ENCODE assay signal across 8 cellular contexts in the genomic region with DNA sequence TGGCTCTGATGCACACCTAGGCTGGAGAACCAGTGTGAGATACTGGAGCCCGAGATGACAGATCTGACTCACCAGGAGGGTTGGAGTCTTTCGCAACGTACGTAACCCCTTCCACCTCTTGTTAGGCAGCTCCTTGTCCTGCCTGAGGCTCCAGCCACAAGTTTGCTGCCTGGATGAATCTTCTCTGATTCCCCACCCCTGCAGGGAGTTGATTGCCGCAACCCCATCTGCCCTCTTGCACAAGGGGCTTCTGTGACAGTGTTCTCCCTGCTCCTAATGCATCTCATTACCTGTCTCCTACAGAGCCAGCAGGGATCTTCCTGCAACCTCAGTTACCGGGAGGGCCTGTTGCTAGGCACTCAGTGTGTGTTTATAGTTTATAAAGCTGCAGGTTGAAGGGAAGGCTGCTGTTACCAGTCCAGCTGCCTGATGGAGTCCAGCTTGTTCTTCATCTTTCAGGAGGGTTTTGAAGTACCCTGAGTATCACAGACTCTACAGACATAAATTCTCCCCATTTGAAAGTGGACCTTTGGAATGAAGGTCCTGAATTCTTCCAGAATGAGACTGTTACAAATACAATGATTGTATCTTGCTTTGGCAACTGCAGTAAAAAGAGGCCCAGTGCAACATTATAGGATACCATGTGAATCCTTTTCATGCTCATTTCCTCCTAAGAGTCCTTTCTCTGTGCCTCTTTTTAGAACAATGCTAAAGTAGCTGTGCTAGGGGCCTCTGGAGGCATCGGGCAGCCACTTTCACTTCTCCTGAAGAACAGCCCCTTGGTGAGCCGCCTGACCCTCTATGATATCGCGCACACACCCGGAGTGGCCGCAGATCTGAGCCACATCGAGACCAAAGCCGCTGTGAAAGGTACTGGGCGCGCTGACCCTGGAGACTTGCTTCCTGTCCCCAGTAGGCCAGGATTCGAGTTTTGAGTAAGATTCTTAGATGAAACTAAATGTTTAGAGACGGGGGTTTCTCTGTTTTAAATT. TPM values are rescaled to one million over a fixed set of nuclear protein-coding genes. Genes with fewer than 3 reads are reported as not detected.
A peak's percentile ranks its signal among the peaks of the same experiment; 100 is the strongest.
DNase-seq lines count a peak whose midpoint lies in the region; ATAC-seq, FAIRE-seq and TF ChIP-seq lines count a peak whose summit lies in the region.

No MANE protein-coding gene starts in this region.

- H3K4me1 Mint-ChIP-seq in astrocyte (ENCODE audit: low read depth, unreplicated experiment): peaks cover 15% of the 10 kb centered on the region

- no peak overlapping the region for H3K4me3 Mint-ChIP-seq in astrocyte (ENCODE audit: unreplicated experiment)

- H2AFZ ChIP-seq in astrocyte (ENCODE audit: low read depth, low read length) (no peak overlapping the region), keratinocyte (ENCODE audit: control insufficient read depth, low read length) (no peak overlapping the region)

- dilution Hi-C loops in keratinocyte (cut with MboI; ENCODE audit: extremely low pct_ligation_motif_present, low sequenced_read_pairs): no loop called here

- TF ChIP-seq CTCF in astrocyte (IDR thresholded peaks at IDR 0.05; ENCODE audit: insufficient read depth, low read depth, low read length) (no peak), keratinocyte (optimal IDR thresholded peaks at IDR 0.05 in 1 of 3, IDR thresholded peaks at IDR 0.05 in 1 of 3, conservative IDR thresholded peaks at IDR 0.05 in 1 of 3; ENCODE audit: extremely low read depth in 1 of 3, insufficient read depth in 2 of 3, low read length in 3 of 3) (no peak)

- peak overlapping the region; percentile 25 for H3K4me2 ChIP-seq in astrocyte (ENCODE audit: low read length)
- peak overlapping the region; percentile 9 for H3K4me2 ChIP-seq in keratinocyte (ENCODE audit: control insufficient read depth, extremely low read depth, insufficient read depth, low read depth, low read length)

- H4K20me1 ChIP-seq in astrocyte (ENCODE audit: insufficient read depth, low read length): peaks cover 78% of the 10 kb centered on the region
- H4K20me1 ChIP-seq in keratinocyte (ENCODE audit: control insufficient read depth, extremely low read depth, insufficient read depth, low read length): peaks cover 27% of the 10 kb centered on the region

- no peaks in the 10 kb centered on the region for H3K27me3 ChIP-seq in astrocyte (ENCODE audit: insufficient read depth, low read length)
- no peaks in the 10 kb centered on the region for H3K27me3 ChIP-seq in keratinocyte (ENCODE audit: control insufficient read depth, extremely low read depth, insufficient read depth, low read length)

- no peak overlapping the region for H3K27ac Mint-ChIP-seq in astrocyte (ENCODE audit: unreplicated experiment)

- H3K9ac ChIP-seq in astrocyte (ENCODE audit: low read length) (peak overlapping the region; percentile 39), keratinocyte (ENCODE audit: control insufficient read depth, extremely low read depth, insufficient read depth, low read length) (no peak overlapping the region)

- H3K36me3 ChIP-seq in astrocyte (ENCODE audit: insufficient read depth, low read length) (peaks cover 22% of the 10 kb centered on the region), keratinocyte (ENCODE audit: control insufficient read depth in 2 of 2, extremely low read depth in 1 of 2, insufficient read depth in 2 of 2, low read length in 2 of 2) (peaks cover 22 to 53% of the 10 kb centered on the region in 2 experiments)

- peaks cover 81% of the 10 kb centered on the region for H3K79me2 ChIP-seq in astrocyte (ENCODE audit: insufficient read depth, low read length)
- H3K79me2 ChIP-seq in keratinocyte (ENCODE audit: control insufficient read depth, insufficient read depth, low read length): peaks cover 71% of the 10 kb centered on the region

- peak; percentile 39 for DNase-seq in AG08396 (ENCODE audit: low spot score)
- DNase-seq in KBM-7: peak; percentile 18
- peak; percentile 14 for DNase-seq in astrocyte (ENCODE audit: low read depth)
- DNase-seq in keratinocyte (ENCODE audit: low read depth, low spot score): no peak
- no peak for DNase-seq in stimulated activated CD8-positive, alpha-beta memory T cell treated with anti-CD3 and anti-CD28 coated beads, Interleukin-4, amount 100 ng/mL, for 48 hours

- FAIRE-seq in astrocyte (lab: Jason Lieb, UNC) (no peak), keratinocyte (lab: Jason Lieb, UNC) (peak; percentile 71)

- no peak for ATAC-seq in GM18858 (IDR thresholded peaks at IDR 0.05; ENCODE audit: unreplicated experiment)
- ATAC-seq in HG02763 (IDR thresholded peaks at IDR 0.05; ENCODE audit: unreplicated experiment): no peak
- ATAC-seq in GM19395 (IDR thresholded peaks at IDR 0.05; ENCODE audit: unreplicated experiment): no peak

- H3K27ac ChIP-seq in astrocyte (ENCODE audit: low read depth, low read length) (no peak overlapping the region), keratinocyte (ENCODE audit: control insufficient read depth, insufficient read depth, low read length) (peak overlapping the region; percentile 5)

- in situ Hi-C loops in KBM-7 (cut with MboI; ENCODE audit: low pct_unique_long_range_greater_than_20kb, low sequenced_read_pairs): loop anchor here (25.0 kb wide), 1 partner anchor 183 kb away; no protein-coding TSS in a partner anchor

- H3K4me3 ChIP-seq in astrocyte (ENCODE audit: insufficient read depth, low read depth, low read length) (no peak overlapping the region), keratinocyte (ENCODE audit: control insufficient read depth in 2 of 3, extremely low read depth in 1 of 3, insufficient read depth in 2 of 3, low read depth in 1 of 3, low read length in 3 of 3) (no peak overlapping the region)

- H3K9me3 Mint-ChIP-seq in astrocyte (ENCODE audit: unreplicated experiment): no peaks in the 10 kb centered on the region

- peaks cover 7% of the 10 kb centered on the region for H3K36me3 Mint-ChIP-seq in astrocyte (ENCODE audit: low read depth, unreplicated experiment)

- peaks cover 6% of the 10 kb centered on the region for H3K9me1 ChIP-seq in keratinocyte (ENCODE audit: control insufficient read depth, extremely low read depth, insufficient read depth, low read length)

- H3K9me3 ChIP-seq in astrocyte (ENCODE audit: insufficient read depth, low read depth, low read length): no peaks in the 10 kb centered on the region
- no peaks in the 10 kb centered on the region for H3K9me3 ChIP-seq in keratinocyte (ENCODE audit: control insufficient read depth, low read depth, low read length)

- H3K4me1 ChIP-seq in astrocyte (ENCODE audit: insufficient read depth, low read length) (peaks cover 9% of the 10 kb centered on the region), keratinocyte (ENCODE audit: control insufficient read depth, extremely low read depth, insufficient read depth, low read length) (peaks cover 25% of the 10 kb centered on the region)

- H3K27me3 Mint-ChIP-seq in astrocyte (ENCODE audit: low read depth, unreplicated experiment): no peaks in the 10 kb centered on the region

RNA-seq across cellular contexts. Expression of a gene that starts 6.5 kb away (rescaled TPM):
- 193 and 202 TPM in 2 replicates for total RNA-seq in astrocyte
- polyA plus RNA-seq in keratinocyte: 83.8 to 166 TPM (median 156 TPM) in 3 replicates
- 67.7 TPM for polyA plus RNA-seq in keratinocyte (2011; ENCODE audit: low read depth)
- 129 and 166 TPM in 2 replicates for polyA plus RNA-seq in keratinocyte (2011; cell fraction: cytosol; rRNA removed)
- polyA plus RNA-seq in keratinocyte (2011; cell fraction: nucleus; rRNA removed): 90.3 and 111 TPM in 2 replicates
- 144 and 181 TPM in 2 replicates for polyA plus RNA-seq in keratinocyte (2012; ENCODE audit: low replicate concordance)
- polyA minus RNA-seq in keratinocyte: 82.8 to 595 TPM (median 103 TPM) in 3 replicates
- polyA minus RNA-seq in keratinocyte (2011; cell fraction: cytosol; rRNA and poly(A)+ RNA removed): 172 TPM
- polyA minus RNA-seq in keratinocyte (2011; cell fraction: nucleus; rRNA and poly(A)+ RNA removed): 39.4 and 48.7 TPM in 2 replicates

RNA-seq across cellular contexts. Expression of a gene that starts 6.6 kb away (rescaled TPM):
- 45.3 and 46.2 TPM in 2 replicates for total RNA-seq in astrocyte
- polyA plus RNA-seq in keratinocyte: 68.9 to 96.1 TPM (median 76.2 TPM) in 3 replicates
- polyA plus RNA-seq in keratinocyte (2011; ENCODE audit: low read depth): 9.9 TPM
- polyA plus RNA-seq in keratinocyte (2011; cell fraction: cytosol; rRNA removed): 74.0 and 89.5 TPM in 2 replicates
- 63.0 and 64.9 TPM in 2 replicates for polyA plus RNA-seq in keratinocyte (2011; cell fraction: nucleus; rRNA removed)
- 55.3 and 58.4 TPM in 2 replicates for polyA plus RNA-seq in keratinocyte (2012; ENCODE audit: low replicate concordance)
- polyA minus RNA-seq in keratinocyte: 40.1 to 45.6 TPM (median 43.1 TPM) in 3 replicates
- polyA minus RNA-seq in keratinocyte (2011; cell fraction: cytosol; rRNA and poly(A)+ RNA removed): 18.6 TPM
- 9.5 and 17.2 TPM in 2 replicates for polyA minus RNA-seq in keratinocyte (2011; cell fraction: nucleus; rRNA and poly(A)+ RNA removed)

Comparison
In these comparisons a context has a peak if more than half of its experiments do, and no peak if none do; other contexts are left out.
1. DNase-seq: peak in AG08396 (single experiment), KBM-7 (single experiment) and astrocyte (single experiment); none in keratinocyte (single experiment) and stimulated activated CD8-positive, alpha-beta memory T cell treated with anti-CD3 and anti-CD28 coated beads, Interleukin-4, amount 100 ng/mL, for 48 hours (single experiment).